In genomic region chr1:111197598-111198289, GRCh38 we compare ENCODE assay signal across 9 cellular contexts. TPM values are rescaled to one million over a fixed set of nuclear protein-coding genes. Genes with fewer than 3 reads are reported as not detected.
DNase-seq lines count a peak whose midpoint lies in the region; ATAC-seq and TF ChIP-seq lines count a peak whose summit lies in the region.
"Had no signal": no experiment of that assay in that cellular context is flagged by ENCODE, and none has a peak within 500 bp of the region (broad histone marks: within the 10 kb centered on the region; RNA-seq: fewer than 3 reads in every experiment).

No MANE protein-coding gene starts in this region.

- H3K27ac ChIP-seq in Panc1 (ENCODE audit: low read length) (no peak overlapping the region), lung (ENCODE audit: low read depth in 1 of 2, low read length in 1 of 2) (no peak overlapping the region)

- no peaks in the 10 kb centered on the region for H3K9me3 Mint-ChIP-seq in activated naive CD4-positive, alpha-beta T cell treated with anti-CD3 and anti-CD28 coated beads, Interleukin-2, amount 50 U/mL, for 72 hours

- no peaks in the 10 kb centered on the region for H3K36me3 ChIP-seq in Panc1 (ENCODE audit: control insufficient read depth, insufficient read depth, low read length)
- peaks cover 0 to 22% of the 10 kb centered on the region in 2 donors for H3K36me3 ChIP-seq in lung (ENCODE audit: control insufficient read depth in 2 of 2, insufficient read depth in 2 of 2, low read length in 2 of 2)

- CTCF ChIA-PET in Panc1 (lab: Charles Lee) = interaction anchor here (1.6 kb wide), 1 partner anchor 25 kb away, joined by 3 read pairs; no protein-coding TSS in a partner anchor

- DNase-seq in Panc1 (ENCODE audit: low read depth, low spot score) (peak; percentile 4), lung (ENCODE audit: low spot score) (no peak), OCI-M2 (lab: John Stamatoyannopoulos, UW; ENCODE audit: unreplicated experiment) (no peak)
- no peak for DNase-seq in activated naive CD4-positive, alpha-beta T cell treated with anti-CD3 and anti-CD28 coated beads, Interleukin-2, amount 50 U/mL, for 72 hours (ENCODE audit: low spot score in 2 of 2)

- ATAC-seq in GM21367 (IDR thresholded peaks at IDR 0.05; ENCODE audit: unreplicated experiment) (peak; percentile 39), Panc1 (peak; percentile 78), lung (ENCODE audit: insufficient read depth, low FRiP score) (no peak), GM21723 (IDR thresholded peaks at IDR 0.05; ENCODE audit: unreplicated experiment) (no peak), GM21381 (IDR thresholded peaks at IDR 0.05; ENCODE audit: unreplicated experiment) (no peak), HG02840 (IDR thresholded peaks at IDR 0.05; ENCODE audit: low FRiP score, unreplicated experiment) (no peak)
- peak; percentile 26 to 31 for ATAC-seq in activated naive CD4-positive, alpha-beta T cell treated with anti-CD3 and anti-CD28 coated beads, Interleukin-2, amount 50 U/mL, for 72 hours

- H3K4me1 ChIP-seq in Panc1 (ENCODE audit: control insufficient read depth, insufficient read depth, low read length) = no peaks in the 10 kb centered on the region
- H3K4me1 ChIP-seq in lung (ENCODE audit: control insufficient read depth in 2 of 2, insufficient read depth in 2 of 2, low read length in 2 of 2) = peaks cover 0 to 31% of the 10 kb centered on the region in 2 donors

- intact Hi-C loops in Panc1 (cut with micrococcal nuclease; ENCODE audit: unreplicated experiment) = no loop called here

- peak overlapping the region; percentile 98 for H3K27ac Mint-ChIP-seq in activated naive CD4-positive, alpha-beta T cell treated with anti-CD3 and anti-CD28 coated beads, Interleukin-2, amount 50 U/mL, for 72 hours

- H3K9me3 ChIP-seq in Panc1 (ENCODE audit: control insufficient read depth, insufficient read depth, low read depth, low read length) (no peaks in the 10 kb centered on the region), lung (ENCODE audit: control insufficient read depth in 2 of 2, insufficient read depth in 1 of 2, low read length in 1 of 2) (no peaks in the 10 kb centered on the region)

- POLR2A ChIA-PET in Panc1 (lab: Charles Lee) = no interaction called here

- 52 to 62% methylated on average over 6 of the region's 6 CpGs for WGBS in lung, 2 donors

- H3K4me3 ChIP-seq in Panc1 (ENCODE audit: low read depth in 2 of 2, low read length in 2 of 2) (no peak overlapping the region), lung (no peak overlapping the region)

- BruUV-seq in Panc1 (replicated peaks; lab: Mats Ljungman, UMichigan) = no TSS peak

- H3K36me3 Mint-ChIP-seq in activated naive CD4-positive, alpha-beta T cell treated with anti-CD3 and anti-CD28 coated beads, Interleukin-2, amount 50 U/mL, for 72 hours = peaks cover 85% of the 10 kb centered on the region in 2 donors

- in situ Hi-C loops in Panc1 (cut with HindIII; ENCODE audit: low pct_unique_long_range_greater_than_20kb, low sequenced_read_pairs) = no loop called here

- H3K27me3 ChIP-seq in Panc1 (ENCODE audit: control insufficient read depth, insufficient read depth, low read length) (no peaks in the 10 kb centered on the region), lung (ENCODE audit: control insufficient read depth, insufficient read depth) (no peaks in the 10 kb centered on the region)

- TF ChIP-seq CTCF in Panc1 (IDR thresholded peaks at IDR 0.05) = peak; percentile 58
- TF ChIP-seq CTCF in lung (IDR thresholded peaks at IDR 0.05; ENCODE audit: control extremely low read depth, extremely low read depth) = peak; percentile 8

RNA-seq across cellular contexts. Expression of gene DENND2D, which starts 2.7 kb away (rescaled TPM):
- total RNA-seq in Panc1 (2021; ENCODE audit: unreplicated experiment) (10.4 TPM), lung (10 to 100 TPM; 39.3 to 61.6 TPM)
- polyA plus RNA-seq in Panc1 (2012; ENCODE audit: insufficient read length) = 8.9 TPM
- total RNA-seq in activated naive CD4-positive, alpha-beta T cell treated with anti-CD3 and anti-CD28 coated beads, Interleukin-2, amount 50 U/mL, for 72 hours = 100 to 1,000 TPM; 213 to 221 TPM
- 10 to 100 TPM; 49.5 to 71.7 TPM for polyA plus RNA-seq in lung
- polyA plus RNA-seq: neural cell had no signal

RNA-seq across cellular contexts. Expression of gene CHI3L2, which starts 29.8 kb away (rescaled TPM):
- total RNA-seq in Panc1 (2021; ENCODE audit: unreplicated experiment) (0.77 TPM), lung (100 to 1,000 TPM in 1 of 2 donors, 10 to 100 TPM in 1; 30.1 to 298 TPM)
- 1.0 TPM for polyA plus RNA-seq in Panc1 (2012; ENCODE audit: insufficient read length)
- 10 to 100 TPM; 13.8 to 25.0 TPM for total RNA-seq in activated naive CD4-positive, alpha-beta T cell treated with anti-CD3 and anti-CD28 coated beads, Interleukin-2, amount 50 U/mL, for 72 hours
- polyA plus RNA-seq in lung = 100 to 1,000 TPM in 1 of 2 donors, 10 to 100 TPM in 1; 75.6 to 206 TPM
- polyA plus RNA-seq: neural cell had no signal

RNA-seq across cellular contexts. Expression of gene CEPT1, which starts 57.7 kb away (rescaled TPM):
- 21.9 TPM for total RNA-seq in Panc1 (2021; ENCODE audit: unreplicated experiment)
- 8.4 TPM for polyA plus RNA-seq in Panc1 (2012; ENCODE audit: insufficient read length)
- total RNA-seq in activated naive CD4-positive, alpha-beta T cell treated with anti-CD3 and anti-CD28 coated beads, Interleukin-2, amount 50 U/mL, for 72 hours = 10 to 100 TPM; 22.9 to 41.6 TPM
- total RNA-seq in lung = 10 to 100 TPM; 28.2 to 71.2 TPM
- 10 to 100 TPM; 18.6 to 24.1 TPM for polyA plus RNA-seq in lung

RNA-seq across cellular contexts. Expression of gene DRAM2, which starts 57.9 kb away (rescaled TPM):
- 15.7 TPM for total RNA-seq in Panc1 (2021; ENCODE audit: unreplicated experiment)
- 14.0 TPM for polyA plus RNA-seq in Panc1 (2012; ENCODE audit: insufficient read length)
- 10 to 100 TPM; 23.0 to 36.1 TPM for total RNA-seq in activated naive CD4-positive, alpha-beta T cell treated with anti-CD3 and anti-CD28 coated beads, Interleukin-2, amount 50 U/mL, for 72 hours
- total RNA-seq in lung = 10 to 100 TPM; 28.2 to 76.1 TPM
- 10 to 100 TPM; 34.0 to 46.8 TPM for polyA plus RNA-seq in lung

Comparison
In these comparisons a context has a peak if more than half of its experiments do, and no peak if none do; other contexts are left out.
1. ATAC-seq: peak in GM21367 (single experiment), Panc1 (single experiment) and activated naive CD4-positive, alpha-beta T cell treated with anti-CD3 and anti-CD28 coated beads, Interleukin-2, amount 50 U/mL, for 72 hours (2 of 2); none in lung (single experiment), GM21723 (single experiment), GM21381 (single experiment) and HG02840 (single experiment).